In the genomic region with DNA sequence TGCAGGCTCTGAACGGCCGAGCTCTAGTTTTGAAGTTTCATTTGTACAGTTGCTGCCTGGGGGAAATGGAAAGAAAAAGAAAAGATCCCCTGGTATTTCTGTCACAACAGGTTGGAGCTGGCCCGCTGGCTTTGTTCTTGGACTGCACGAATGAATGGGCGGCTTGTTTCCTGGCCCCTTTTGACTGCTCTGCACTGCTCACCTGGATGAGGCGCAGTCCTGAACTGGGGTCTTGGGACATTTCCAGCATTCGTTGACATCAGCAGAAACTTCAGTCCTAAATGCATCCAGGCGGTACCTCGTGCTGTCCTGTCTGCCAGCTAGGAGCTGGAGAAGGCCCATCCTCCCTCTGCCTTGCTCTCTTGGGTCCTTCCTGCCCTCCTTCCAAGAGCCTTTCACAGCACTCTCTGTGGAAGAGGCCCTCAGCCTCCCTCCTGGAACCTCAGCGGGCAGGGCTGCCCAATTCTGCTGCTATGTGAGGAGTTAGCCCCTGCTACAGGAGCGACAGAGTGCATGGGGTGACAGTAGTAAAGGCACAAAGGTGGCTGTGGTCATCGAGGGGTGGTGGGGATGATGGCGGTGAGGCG, we compare ENCODE assay signal across 12 cellular contexts.
DNase-seq lines count a peak whose midpoint lies in the region; ATAC-seq and TF ChIP-seq lines count a peak whose summit lies in the region.
"Had no signal": no experiment of that assay in that cellular context is flagged by ENCODE, and none has a peak within 500 bp of the region (broad histone marks: within the 10 kb centered on the region; RNA-seq: fewer than 3 reads in every experiment).

No MANE protein-coding gene starts in this region.

- H2AK5ac ChIP-seq in mesendoderm (ENCODE audit: low read length), result peak overlapping the region; percentile 90

- no peak overlapping the region for H3K9ac ChIP-seq in adipocyte (ENCODE audit: low read length)
- H3K9ac ChIP-seq in mesendoderm (ENCODE audit: low read length), result no peak overlapping the region

- intact Hi-C loops in Right ventricle myocardium inferior (cut with DNase I) (loop anchor here (5.0 to 10.0 kb wide), 2 partner anchors 444 to 522 kb away; no protein-coding TSS in a partner anchor), cardiac septum (cut with DNase I) (loop anchor here (2.0 to 10.0 kb wide), 3 partner anchors 308 to 520 kb away; no protein-coding TSS in a partner anchor), vagina (cut with DNase I) (no loop called here)

- no peak overlapping the region for H3K4ac ChIP-seq in mesendoderm (ENCODE audit: low read depth, low read length)

- H2BK120ac ChIP-seq in mesendoderm (ENCODE audit: low read depth, low read length), result no peak overlapping the region

- H3K18ac ChIP-seq in mesendoderm (ENCODE audit: low read length), result no peak overlapping the region

- no peak for TF ChIP-seq CTCF in vagina (IDR thresholded peaks at IDR 0.05)

- no peak overlapping the region for H3K27ac ChIP-seq in mesendoderm (ENCODE audit: low read depth, low read length)
- H3K27ac ChIP-seq in vagina, result no peak overlapping the region
- H3K27ac ChIP-seq: left lung, upper lobe of left lung had no signal

- H3K9me3 ChIP-seq in adipocyte (ENCODE audit: control insufficient read depth, low read length), result peaks cover 2% of the 10 kb centered on the region
- H3K9me3 ChIP-seq in vagina, result no peaks in the 10 kb centered on the region
- H3K9me3 ChIP-seq: left lung, upper lobe of left lung had no signal

- no peak overlapping the region for H2BK15ac ChIP-seq in mesendoderm (replicated peaks; ENCODE audit: low read depth)

- H3K79me2 ChIP-seq in mesendoderm (ENCODE audit: control insufficient read depth, insufficient read depth, low read length), result no peaks in the 10 kb centered on the region

- ATAC-seq in Right ventricle myocardium inferior (peak; percentile 13), HG02852 (IDR thresholded peaks at IDR 0.05; ENCODE audit: unreplicated experiment) (no peak)

- DNase-seq in Right ventricle myocardium inferior (ENCODE audit: missing footprints) (no peak), cardiac septum (ENCODE audit: low spot score) (no peak), adipocyte (ENCODE audit: low read depth) (no peak), mesendoderm (no peak), vagina (ENCODE audit: extremely low spot score in 2 of 2) (peak; percentile 74 to 86), inferior parietal cortex (ENCODE audit: extremely low spot score) (no peak), HUDEP-2 (lab: John Stamatoyannopoulos, UW; ENCODE audit: unreplicated experiment in 76 of 76) (no peak)
- DNase-seq: NCI-H187, NCI-H510A had no signal

- H4K8ac ChIP-seq in mesendoderm (ENCODE audit: low read depth, low read length), result no peak overlapping the region

- H3K27me3 ChIP-seq in adipocyte (replicated peaks; ENCODE audit: control insufficient read depth, insufficient read depth, low read length) (peaks cover 32% of the 10 kb centered on the region), mesendoderm (ENCODE audit: insufficient read depth, low read length, poor library complexity) (no peaks in the 10 kb centered on the region), vagina (no peaks in the 10 kb centered on the region)
- H3K27me3 ChIP-seq: upper lobe of left lung had no signal

- H3K4me3 ChIP-seq in adipocyte (ENCODE audit: low read length) (peak overlapping the region; percentile 25), mesendoderm (ENCODE audit: low read length) (no peak overlapping the region), vagina (no peak overlapping the region)
- H3K4me3 ChIP-seq: left lung, upper lobe of left lung had no signal

- no peak overlapping the region for H4K5ac ChIP-seq in mesendoderm (ENCODE audit: low read length)

- H3K23ac ChIP-seq in mesendoderm (ENCODE audit: low read length), result no peak overlapping the region

- H3K56ac ChIP-seq in mesendoderm (ENCODE audit: low read length), result peak overlapping the region; percentile 39

- H3K36me3 ChIP-seq in adipocyte (ENCODE audit: control insufficient read depth, insufficient read depth, low read length, severe bottlenecking) (no peaks in the 10 kb centered on the region), mesendoderm (ENCODE audit: control insufficient read depth, insufficient read depth, low read length) (no peaks in the 10 kb centered on the region), vagina (no peaks in the 10 kb centered on the region)
- H3K36me3 ChIP-seq: left lung, upper lobe of left lung had no signal

- H3K79me1 ChIP-seq in mesendoderm (ENCODE audit: low read length), result no peaks in the 10 kb centered on the region

- no peak for TF ChIP-seq POLR2A in vagina (IDR thresholded peaks at IDR 0.05)

- no peak overlapping the region for H3K4me2 ChIP-seq in mesendoderm (ENCODE audit: low read length)

- no peak overlapping the region for H2BK5ac ChIP-seq in mesendoderm (ENCODE audit: low read length)

- no CpG with 5 or more reads among the region's 14 CpGs for WGBS in mesendoderm (ENCODE audit: extremely low coverage, insufficient coverage, low lambda C conversion rate)

- H3K4me1 ChIP-seq in adipocyte (ENCODE audit: control insufficient read depth, insufficient read depth, low read length), result peaks cover 5% of the 10 kb centered on the region
- peaks cover 6% of the 10 kb centered on the region for H3K4me1 ChIP-seq in mesendoderm (ENCODE audit: control insufficient read depth, low read depth, low read length)
- H3K4me1 ChIP-seq in vagina, result peaks cover 10% of the 10 kb centered on the region

Comparison
In these comparisons a context has a peak if more than half of its experiments do, and no peak if none do; other contexts are left out.
1. DNase-seq: peak in vagina (2 of 2); none in Right ventricle myocardium inferior (single experiment), cardiac septum (single experiment), adipocyte (single experiment), mesendoderm (single experiment), inferior parietal cortex (single experiment) and HUDEP-2 (0 of 76).